ENCODE assay signal across 8 cellular contexts in genomic region chr12:1662761-1663439, GRCh38. TPM values are rescaled to one million over a fixed set of nuclear protein-coding genes. Genes with fewer than 3 reads are reported as not detected.
A peak's percentile ranks its signal among the peaks of the same experiment; 100 is the strongest.
DNase-seq lines count a peak whose midpoint lies in the region; ATAC-seq, FAIRE-seq and TF ChIP-seq lines count a peak whose summit lies in the region.

No MANE protein-coding gene starts in this region.

- FAIRE-seq in frontal cortex (lab: Jason Lieb, UNC), result no peak

- no peaks in the 10 kb centered on the region for H3K9me3 Mint-ChIP-seq in activated T-helper 2 cell treated with anti-CD3 and anti-CD28 coated beads, Interferon-gamma antibody, Interleukin-2, Interleukin-4, amounts not matched to agents 10 μg/mL and 5 μg/mL and 100 μg/mL, durations not matched to agents 14 hours and 24 hours and 36 hours

- H3K36me3 ChIP-seq in SK-N-SH (replicated peaks in 1 of 2; ENCODE audit: control insufficient read depth in 1 of 2, insufficient read depth in 2 of 2, low read length in 1 of 2) (no peaks in the 10 kb centered on the region), gastroesophageal sphincter (no peaks in the 10 kb centered on the region), Karpas-422 (ENCODE audit: insufficient read depth, low read length) (no peaks in the 10 kb centered on the region)

- H3F3A ChIP-seq in SK-N-SH (replicated peaks; ENCODE audit: insufficient read depth), result peaks cover 18% of the 10 kb centered on the region

- H3K9me2 ChIP-seq in SK-N-SH (no peaks in the 10 kb centered on the region), Karpas-422 (replicated peaks; ENCODE audit: insufficient read depth, low read length) (no peaks in the 10 kb centered on the region)

- CTCF ChIA-PET in SK-N-SH (lab: Yijun Ruan, JAX), result interaction anchor here (20.8 kb wide), 1 partner anchor 129 kb away, joined by 605 read pairs; no protein-coding TSS in a partner anchor

- H3K4me3 ChIP-seq in SK-N-SH (ENCODE audit: low read depth in 2 of 2, low read length in 1 of 2), result no peak overlapping the region
- peak overlapping the region in 1 of 2 donors; percentile 23 for H3K4me3 ChIP-seq in gastroesophageal sphincter
- peak overlapping the region; percentile 21 for H3K4me3 ChIP-seq in retinal pigment epithelial cell (ENCODE audit: low read length)
- H3K4me3 ChIP-seq in Karpas-422 (ENCODE audit: low read length), result no peak overlapping the region

- peak overlapping the region; percentile 76 for H3K4me3 Mint-ChIP-seq in activated T-helper 2 cell treated with anti-CD3 and anti-CD28 coated beads, Interferon-gamma antibody, Interleukin-2, Interleukin-4, amounts not matched to agents 10 μg/mL and 5 μg/mL and 100 μg/mL, durations not matched to agents 14 hours and 24 hours and 36 hours (ENCODE audit: low read depth)

- H2AFZ ChIP-seq in SK-N-SH (ENCODE audit: low read depth) (no peak overlapping the region), Karpas-422 (ENCODE audit: low read length) (no peak overlapping the region)

- H3K36me3 Mint-ChIP-seq in activated T-helper 2 cell treated with anti-CD3 and anti-CD28 coated beads, Interferon-gamma antibody, Interleukin-2, Interleukin-4, amounts not matched to agents 10 μg/mL and 5 μg/mL and 100 μg/mL, durations not matched to agents 14 hours and 24 hours and 36 hours (ENCODE audit: low read depth), result no peaks in the 10 kb centered on the region

- H3K9me3 ChIP-seq in SK-N-SH (no peaks in the 10 kb centered on the region), gastroesophageal sphincter (no peaks in the 10 kb centered on the region), Karpas-422 (ENCODE audit: low read length) (no peaks in the 10 kb centered on the region)

- H3K27ac ChIP-seq in SK-N-SH (ENCODE audit: low read depth in 2 of 2, low read length in 1 of 2) (no peak overlapping the region), gastroesophageal sphincter (peak overlapping the region in 3 of 4 donors; percentile 79 to 84 (median 83)), Karpas-422 (ENCODE audit: low read length) (no peak overlapping the region)

- no peak for TF ChIP-seq POLR2A in gastroesophageal sphincter (IDR thresholded peaks at IDR 0.05)

- H3K4me1 Mint-ChIP-seq in activated T-helper 2 cell treated with anti-CD3 and anti-CD28 coated beads, Interferon-gamma antibody, Interleukin-2, Interleukin-4, amounts not matched to agents 10 μg/mL and 5 μg/mL and 100 μg/mL, durations not matched to agents 14 hours and 24 hours and 36 hours (ENCODE audit: low read depth), result peaks cover 41% of the 10 kb centered on the region

- peak overlapping the region; percentile 73 for H3K27ac Mint-ChIP-seq in activated T-helper 2 cell treated with anti-CD3 and anti-CD28 coated beads, Interferon-gamma antibody, Interleukin-2, Interleukin-4, amounts not matched to agents 10 μg/mL and 5 μg/mL and 100 μg/mL, durations not matched to agents 14 hours and 24 hours and 36 hours

- POLR2A ChIA-PET in SK-N-SH (lab: Yijun Ruan, JAX), result no interaction called here

- WGBS in SK-N-SH (ENCODE audit: low lambda C conversion rate), result 50% methylated on average over 31 of the region's 46 CpGs
- WGBS in gastroesophageal sphincter (ENCODE audit: low coverage in 1 of 2), 2 donors, result 70% methylated on average over 2 of the region's 46 CpGs; no CpG with 5 or more reads in 1 of the 2 donors

- H3K4me1 ChIP-seq in SK-N-SH (ENCODE audit: control insufficient read depth in 1 of 2, insufficient read depth in 2 of 2, low read depth in 1 of 2, low read length in 1 of 2) (peaks cover 0 to 2% of the 10 kb centered on the region in 2 experiments; a peak in 1 of 4 replicates), gastroesophageal sphincter (peaks cover 0 to 42% (median 15%) of the 10 kb centered on the region in 3 donors), Karpas-422 (ENCODE audit: low read length) (peaks cover 10% of the 10 kb centered on the region)

- TF ChIP-seq CTCF in SK-N-SH (IDR thresholded peaks at IDR 0.05) (no peak), gastroesophageal sphincter (IDR thresholded peaks at IDR 0.05) (peak in 3 of 4 experiments; percentile 25 to 48 (median 32)), retinal pigment epithelial cell (conservative IDR thresholded peaks at IDR 0.05; ENCODE audit: low read depth, low read length) (peak; percentile 65)

- H3K79me2 ChIP-seq in SK-N-SH (ENCODE audit: insufficient read depth), result no peaks in the 10 kb centered on the region
- H3K79me2 ChIP-seq in Karpas-422 (ENCODE audit: low read length), result no peaks in the 10 kb centered on the region

- DNase-seq in SK-N-SH (peak; percentile 47), retinal pigment epithelial cell (ENCODE audit: low read depth) (no peak), frontal cortex (ENCODE audit: low spot score in 2 of 2) (no peak), Karpas-422 (no peak)
- no peak for DNase-seq in activated T-helper 2 cell treated with anti-CD3 and anti-CD28 coated beads, Interferon-gamma antibody, Interleukin-2, Interleukin-4, amounts not matched to agents 10 μg/mL and 5 μg/mL and 100 μg/mL, durations not matched to agents 14 hours and 24 hours and 36 hours (ENCODE audit: low spot score)
- DNase-seq in stimulated activated naive CD4-positive, alpha-beta T cell treated with Interleukin-2 at 50 U/mL for 16 hours (lab: John Stamatoyannopoulos, UW), result no peak

- H3K27me3 Mint-ChIP-seq in activated T-helper 2 cell treated with anti-CD3 and anti-CD28 coated beads, Interferon-gamma antibody, Interleukin-2, Interleukin-4, amounts not matched to agents 10 μg/mL and 5 μg/mL and 100 μg/mL, durations not matched to agents 14 hours and 24 hours and 36 hours (ENCODE audit: low read depth), result no peaks in the 10 kb centered on the region

- TF ChIP-seq EP300 in SK-N-SH (IDR thresholded peaks at IDR 0.05; ENCODE audit: borderline replicate concordance in 1 of 2, low read depth in 1 of 2, low read length in 1 of 2) (no peak), gastroesophageal sphincter (IDR thresholded peaks at IDR 0.05) (no peak)

- H4K20me1 ChIP-seq in SK-N-SH (ENCODE audit: insufficient read depth) (no peaks in the 10 kb centered on the region), Karpas-422 (ENCODE audit: insufficient read depth, low read depth, low read length) (no peaks in the 10 kb centered on the region)

- TF ChIP-seq RAD21 in SK-N-SH (IDR thresholded peaks at IDR 0.05; ENCODE audit: low read length), result no peak

- H3K4me2 ChIP-seq in SK-N-SH (no peak overlapping the region), Karpas-422 (ENCODE audit: low read depth, low read length, poor library complexity, severe bottlenecking) (no peak overlapping the region)

- intact Hi-C loops in activated T-helper 2 cell treated with anti-CD3 and anti-CD28 coated beads, Interferon-gamma antibody, Interleukin-2, Interleukin-4, amounts not matched to agents 10 μg/mL and 5 μg/mL and 100 μg/mL, durations not matched to agents 14 hours and 24 hours and 36 hours (cut with micrococcal nuclease), result loop anchor here (1.0 to 2.0 kb wide), 2 partner anchors 27 to 342 kb away; partner anchors contain the start of gene DCP1B

- no peak overlapping the region for H3K9ac ChIP-seq in SK-N-SH
- H3K9ac ChIP-seq in Karpas-422 (ENCODE audit: low read length), result no peak overlapping the region

- ATAC-seq in SK-N-SH treated with all-trans-retinoic acid at 6 μM for 48 hours, result no peak
- ATAC-seq in gastroesophageal sphincter, result no peak

- H3K27me3 ChIP-seq in SK-N-SH (ENCODE audit: insufficient read depth) (no peaks in the 10 kb centered on the region), gastroesophageal sphincter (no peaks in the 10 kb centered on the region), Karpas-422 (ENCODE audit: low read length) (no peaks in the 10 kb centered on the region)

TF ChIP-seq in SK-N-SH, 30 proteins besides CTCF, POLR2A, EP300 and RAD21 (continues in another document):
- TF ChIP-seq JUND (IDR thresholded peaks at IDR 0.05) (no peak), TCF12 (IDR thresholded peaks at IDR 0.05) (no peak), RXRA (IDR thresholded peaks at IDR 0.05; ENCODE audit: borderline replicate concordance, low read depth) (no peak), YY1 (IDR thresholded peaks at IDR 0.05; ENCODE audit: low read depth) (no peak), CHD2 (IDR thresholded peaks at IDR 0.05; ENCODE audit: low read length, partially characterized antibody) (no peak)

TF ChIP-seq in SK-N-SH treated with all-trans-retinoic acid at 6 μM for 48 hours, 23 proteins besides CTCF, POLR2A, EP300 and RAD21 (continues in another document):
- TF ChIP-seq RARB (CRISPR knock-in tag; IDR thresholded peaks at IDR 0.05), result no peak
- no peak for TF ChIP-seq BACH2 (CRISPR knock-in tag; IDR thresholded peaks at IDR 0.05; ENCODE audit: borderline replicate concordance)
- no peak for TF ChIP-seq CSRNP3 (CRISPR knock-in tag; IDR thresholded peaks at IDR 0.05)
- TF ChIP-seq TCF4 (CRISPR knock-in tag; IDR thresholded peaks at IDR 0.05; ENCODE audit: borderline replicate concordance), result no peak

RNA-seq across cellular contexts. Expression of gene ADIPOR2, which starts 28.0 kb away (rescaled TPM):
- 17.1 and 19.5 TPM in 2 replicates for polyA plus RNA-seq in SK-N-SH (2012; rRNA removed)
- polyA plus RNA-seq in SK-N-SH (2012; cell fraction: cytosol; rRNA removed), result 21.4 and 22.3 TPM in 2 replicates
- 9.5 and 17.3 TPM in 2 replicates for polyA plus RNA-seq in SK-N-SH (2012; cell fraction: nucleus; rRNA removed)
- total RNA-seq in activated T-helper 2 cell treated with anti-CD3 and anti-CD28 coated beads, Interferon-gamma antibody, Interleukin-2, Interleukin-4, amounts not matched to agents 10 μg/mL and 5 μg/mL and 100 μg/mL, durations not matched to agents 14 hours and 24 hours and 36 hours, result 69.2 and 81.0 TPM in 2 replicates
- total RNA-seq in gastroesophageal sphincter (10 to 100 TPM; 26.6 to 37.9 (median 33.4) TPM), frontal cortex (23.2 TPM)
- 26.6 and 34.7 TPM in 2 replicates for total RNA-seq in Karpas-422 (2014; rRNA removed; shearing (Covaris generic); ENCODE audit: low replicate concordance)

RNA-seq across cellular contexts. Expression of gene WNT5B, which starts 33.9 kb away (rescaled TPM):
- 29.3 and 29.4 TPM in 2 replicates for polyA plus RNA-seq in SK-N-SH (2012; rRNA removed)
- 16.5 and 26.4 TPM in 2 replicates for polyA plus RNA-seq in SK-N-SH (2012; cell fraction: cytosol; rRNA removed)
- 30.1 and 32.1 TPM in 2 replicates for polyA plus RNA-seq in SK-N-SH (2012; cell fraction: nucleus; rRNA removed)
- 0.76 and 0.82 TPM in 2 replicates for total RNA-seq in activated T-helper 2 cell treated with anti-CD3 and anti-CD28 coated beads, Interferon-gamma antibody, Interleukin-2, Interleukin-4, amounts not matched to agents 10 μg/mL and 5 μg/mL and 100 μg/mL, durations not matched to agents 14 hours and 24 hours and 36 hours
- total RNA-seq in gastroesophageal sphincter (10 to 100 TPM in 3 of 4 donors, 1 to 10 TPM in 1; 9.4 to 76.5 (median 26.3) TPM), frontal cortex (22.0 TPM)
- not detected in 2 replicates for total RNA-seq in Karpas-422 (2014; rRNA removed; shearing (Covaris generic); ENCODE audit: low replicate concordance)

Comparison
In these comparisons a context has a peak if more than half of its experiments do, and no peak if none do; other contexts are left out.
1. H3K27ac ChIP-seq: peak in gastroesophageal sphincter (3 of 4); none in SK-N-SH (0 of 2) and Karpas-422 (single experiment).